18 cellular contexts compared by ENCODE assay signal in the genomic region with DNA sequence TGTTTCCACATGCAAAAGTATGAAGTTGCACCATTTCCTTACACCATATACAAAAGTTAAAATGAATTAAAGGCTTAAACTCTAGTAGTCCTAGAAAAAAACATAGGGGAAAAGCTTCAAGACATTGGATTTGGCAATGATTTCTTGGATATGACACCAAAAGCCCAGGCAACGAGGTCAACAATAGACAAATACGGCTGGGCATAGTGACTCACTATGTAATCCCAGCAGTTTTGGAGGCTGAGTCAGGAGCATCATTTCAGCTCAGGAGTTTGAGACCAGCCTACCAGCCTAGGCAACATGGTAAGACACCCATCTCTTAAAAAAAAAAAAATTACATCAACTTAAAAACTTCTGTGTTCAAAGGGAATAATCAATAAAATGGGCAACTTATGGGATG. TPM values are rescaled to one million over a fixed set of nuclear protein-coding genes. Genes with fewer than 3 reads are reported as not detected.
A peak's percentile ranks its signal among the peaks of the same experiment; 100 is the strongest.
DNase-seq lines count a peak whose midpoint lies in the region; ATAC-seq and TF ChIP-seq lines count a peak whose summit lies in the region.
"Had no signal": no experiment of that assay in that cellular context is flagged by ENCODE, and none has a peak within 500 bp of the region (broad histone marks: within the 10 kb centered on the region; RNA-seq: fewer than 3 reads in every experiment).

No MANE protein-coding gene starts in this region.

- TF ChIP-seq CTCF in astrocyte of the spinal cord (IDR thresholded peaks at IDR 0.05; ENCODE audit: low read depth, low read length) = no peak
- no peak for TF ChIP-seq CTCF in osteocyte (IDR thresholded peaks at IDR 0.05)

- no peak for ATAC-seq in HG02884 (IDR thresholded peaks at IDR 0.05; ENCODE audit: unreplicated experiment)
- no peak for ATAC-seq in HG02642 (IDR thresholded peaks at IDR 0.05; ENCODE audit: poor library complexity, unreplicated experiment)
- ATAC-seq: effector memory CD8-positive, alpha-beta T cell had no signal

- peak; percentile 73 for DNase-seq in EH (ENCODE audit: low read depth)
- peak; percentile 69 for DNase-seq in LHCN-M2 (ENCODE audit: low read depth)
- peak; percentile 57 for DNase-seq in astrocyte of the spinal cord (ENCODE audit: low read depth, low spot score)
- DNase-seq in glomerular visceral epithelial cell (ENCODE audit: extremely low spot score) = peak; percentile 65
- DNase-seq in osteocyte (ENCODE audit: extremely low spot score, unreplicated experiment) = no peak
- no peak for DNase-seq in UCSD-AML1 (lab: John Stamatoyannopoulos, UW; ENCODE audit: unreplicated experiment)
- DNase-seq: activated CD4-positive, alpha-beta T cell treated with anti-CD3 and anti-CD28 coated beads for 1 hour; activated CD8-positive, alpha-beta memory T cell treated with anti-CD3 and anti-CD28 coated beads, Interleukin-2, amount 50 U/mL, for 48 hours; activated naive CD4-positive, alpha-beta T cell treated with anti-CD3 and anti-CD28 coated beads, Interleukin-2, amount 10 ng/mL, durations not matched to agents 7 days and 5 days; effector memory CD8-positive, alpha-beta T cell; head of caudate nucleus; NCI-H1694; NCI-H524 treated with DMSO at 0.1 percent for 48 hours; occipital lobe; stimulated activated naive CD4-positive, alpha-beta T cell had no signal

- no peaks in the 10 kb centered on the region for H3K27me3 Mint-ChIP-seq in osteocyte (ENCODE audit: unreplicated experiment)
- H3K27me3 Mint-ChIP-seq: effector memory CD8-positive, alpha-beta T cell had no signal

- no peak overlapping the region for H3K4me3 Mint-ChIP-seq in osteocyte (ENCODE audit: unreplicated experiment)
- H3K4me3 Mint-ChIP-seq: activated naive CD4-positive, alpha-beta T cell treated with anti-CD3 and anti-CD28 coated beads, Interleukin-2, amount 10 ng/mL, durations not matched to agents 7 days and 5 days; effector memory CD8-positive, alpha-beta T cell had no signal

- H3K36me3 Mint-ChIP-seq in osteocyte (ENCODE audit: unreplicated experiment) = peaks cover 16% of the 10 kb centered on the region

- in situ Hi-C loops in astrocyte of the spinal cord (cut with HindIII; ENCODE audit: low sequenced_read_pairs) = no loop called here

- H3K4me1 Mint-ChIP-seq in osteocyte (ENCODE audit: unreplicated experiment) = no peaks in the 10 kb centered on the region
- H3K4me1 Mint-ChIP-seq: activated naive CD4-positive, alpha-beta T cell treated with anti-CD3 and anti-CD28 coated beads, Interleukin-2, amount 10 ng/mL, durations not matched to agents 7 days and 5 days had no signal

- H3K4me3 ChIP-seq in astrocyte of the spinal cord (ENCODE audit: low read depth, low read length) = no peak overlapping the region
- H3K4me3 ChIP-seq: PC-9 had no signal

- peaks cover 32% of the 10 kb centered on the region for H3K9me3 Mint-ChIP-seq in osteocyte (ENCODE audit: unreplicated experiment)

- no peak overlapping the region for H3K27ac Mint-ChIP-seq in osteocyte (ENCODE audit: unreplicated experiment)
- H3K27ac Mint-ChIP-seq: activated naive CD4-positive, alpha-beta T cell treated with anti-CD3 and anti-CD28 coated beads, Interleukin-2, amount 10 ng/mL, durations not matched to agents 7 days and 5 days; effector memory CD8-positive, alpha-beta T cell had no signal

RNA-seq across cellular contexts. Expression of a gene that starts 30.9 kb away (rescaled TPM):
- 37.4 and 39.7 TPM in 2 replicates for total RNA-seq in LHCN-M2 (2014; rRNA removed)
- polyA plus RNA-seq in LHCN-M2 (2012) = 18.0 TPM
- total RNA-seq in osteocyte = 66.8 and 71.2 TPM in 2 replicates

Comparison
In these comparisons a context has a peak if more than half of its experiments do, and no peak if none do; other contexts are left out.
1. DNase-seq: peak in EH (single experiment), LHCN-M2 (single experiment), astrocyte of the spinal cord (single experiment) and glomerular visceral epithelial cell (single experiment); none in osteocyte (single experiment) and UCSD-AML1 (single experiment).